Comparison of ENCODE assay signal across 25 cellular contexts in the genomic region with DNA sequence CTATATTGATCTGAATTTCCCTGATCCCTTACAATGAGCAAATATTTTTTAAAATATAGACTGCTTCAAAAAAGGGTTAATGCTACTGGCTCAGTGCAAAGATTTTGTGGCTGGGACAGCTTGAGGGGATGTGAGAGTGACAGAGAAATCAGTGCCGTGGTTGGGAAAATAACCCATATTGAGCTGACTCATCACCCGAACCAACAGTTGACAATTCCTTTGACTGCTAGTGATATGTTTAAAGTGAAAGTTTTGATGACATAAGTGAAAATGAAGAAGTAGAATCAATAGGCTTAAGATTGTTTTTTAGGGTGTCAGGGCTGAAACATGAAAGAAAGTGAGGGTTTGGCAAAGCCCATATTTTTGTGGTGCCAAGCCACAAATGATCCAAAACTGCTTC.
DNase-seq lines count a peak whose midpoint lies in the region; ATAC-seq and TF ChIP-seq lines count a peak whose summit lies in the region.
"Had no signal": no experiment of that assay in that cellular context is flagged by ENCODE, and none has a peak within 500 bp of the region (broad histone marks: within the 10 kb centered on the region; RNA-seq: fewer than 3 reads in every experiment).

No MANE protein-coding gene starts in this region.

- H3K4me3 ChIP-seq in endodermal cell (ENCODE audit: low read length) = no peak overlapping the region
- H3K4me3 ChIP-seq in MG63 = no peak overlapping the region
- H3K4me3 ChIP-seq: heart right ventricle, right atrium auricular region, thoracic aorta had no signal

- H3K27ac Mint-ChIP-seq in endodermal cell = no peak overlapping the region
- H3K27ac Mint-ChIP-seq: activated CD4-positive, alpha-beta T cell treated with anti-CD3 and anti-CD28 coated beads, Interleukin-2, amount 10 ng/mL, durations not matched to agents 24 days and 14 days; activated naive CD8-positive, alpha-beta T cell treated with anti-CD3 and anti-CD28 coated beads, Interleukin-2, amount 50 U/mL, for 24 hours; CD4-positive, alpha-beta T cell; stimulated activated effector memory CD8-positive, alpha-beta T cell treated with anti-CD3 and anti-CD28 coated beads, Interleukin-12 subunit alpha, Interleukin-12 subunit beta, amount 100 ng/mL, for 72 hours had no signal

- no peak overlapping the region for H3K9ac ChIP-seq in endodermal cell (ENCODE audit: extremely low read depth, low read length, poor library complexity, severe bottlenecking)

- TF ChIP-seq CTCF in endodermal cell (conservative IDR thresholded peaks at IDR 0.05) = no peak

- DNase-seq in astrocyte of the hippocampus (ENCODE audit: low read depth, low spot score) = peak; percentile 22
- no peak for DNase-seq in endodermal cell
- DNase-seq in putamen (ENCODE audit: low spot score) = no peak
- no peak for DNase-seq in MG63
- DNase-seq: activated CD4-positive, alpha-beta T cell treated with anti-CD3 and anti-CD28 coated beads, Interleukin-2, amount 10 ng/mL, durations not matched to agents 24 days and 14 days; activated naive CD8-positive, alpha-beta T cell treated with anti-CD3 and anti-CD28 coated beads, Interleukin-2, amount 50 U/mL, for 24 hours; brain microvascular endothelial cell; CD4-positive, alpha-beta T cell; DMS153; GF-D8; heart right ventricle; left ventricle myocardium superior; NCI-H2029; NCI-H446 treated with DMSO at 0.1 percent for 48 hours; Right ventricle myocardium superior; stimulated activated CD4-positive, alpha-beta T cell treated with anti-CD3 and anti-CD28 coated beads, Interleukin-15, amount 100 ng/mL, for 24 hours had no signal

- H3K4me1 ChIP-seq in endodermal cell (ENCODE audit: control insufficient read depth, insufficient read depth, low read length) = no peaks in the 10 kb centered on the region
- H3K4me1 ChIP-seq: heart right ventricle, right atrium auricular region had no signal

- H3K9me3 ChIP-seq in endodermal cell (ENCODE audit: control insufficient read depth, low read length) = peaks cover 12% of the 10 kb centered on the region
- no peaks in the 10 kb centered on the region; the same call in 1 of the 2 replicates for H3K9me3 ChIP-seq in MG63
- H3K9me3 ChIP-seq: neutrophil had no signal

- ATAC-seq in GM18519 (IDR thresholded peaks at IDR 0.05; ENCODE audit: low FRiP score, unreplicated experiment) (peak; percentile 66), GM21515 (IDR thresholded peaks at IDR 0.05; ENCODE audit: unreplicated experiment) (peak; percentile 51), HG03342 (IDR thresholded peaks at IDR 0.05; ENCODE audit: unreplicated experiment) (peak; percentile 69)
- ATAC-seq: activated naive CD8-positive, alpha-beta T cell treated with anti-CD3 and anti-CD28 coated beads, Interleukin-2, amount 50 U/mL, for 24 hours; HCT116; heart right ventricle; left ventricle myocardium superior; stimulated activated effector memory CD8-positive, alpha-beta T cell treated with anti-CD3 and anti-CD28 coated beads, Interleukin-12 subunit alpha, Interleukin-12 subunit beta, amount 100 ng/mL, for 72 hours had no signal

- H3K27me3 ChIP-seq in endodermal cell (ENCODE audit: control insufficient read depth, insufficient read depth, low read length, poor library complexity, severe bottlenecking) (no peaks in the 10 kb centered on the region), MG63 (no peaks in the 10 kb centered on the region)
- H3K27me3 ChIP-seq: brain microvascular endothelial cell, neutrophil, right atrium auricular region had no signal

- peaks cover 23% of the 10 kb centered on the region for H3K9me3 Mint-ChIP-seq in endodermal cell

- H3K36me3 ChIP-seq in endodermal cell (ENCODE audit: control insufficient read depth, insufficient read depth, low read length) (no peaks in the 10 kb centered on the region), MG63 (no peaks in the 10 kb centered on the region)
- H3K36me3 ChIP-seq: brain microvascular endothelial cell, heart right ventricle, neutrophil, right atrium auricular region, thoracic aorta had no signal

- WGBS in endodermal cell (ENCODE audit: insufficient coverage in 1 of 2, insufficient read length in 1 of 2), 2 experiments = 93 to 100% methylated on average over 2 of the region's 2 CpGs

- peaks cover 14% of the 10 kb centered on the region for H3K27me3 Mint-ChIP-seq in endodermal cell (ENCODE audit: insufficient read depth)
- H3K27me3 Mint-ChIP-seq: activated CD4-positive, alpha-beta T cell treated with anti-CD3 and anti-CD28 coated beads, Interleukin-2, amount 10 ng/mL, durations not matched to agents 24 days and 14 days; activated naive CD8-positive, alpha-beta T cell treated with anti-CD3 and anti-CD28 coated beads, Interleukin-2, amount 50 U/mL, for 24 hours; CD4-positive, alpha-beta T cell; IgD-negative memory B cell had no signal

- H3K4me3 Mint-ChIP-seq in endodermal cell = no peak overlapping the region
- H3K4me3 Mint-ChIP-seq: activated CD4-positive, alpha-beta T cell treated with anti-CD3 and anti-CD28 coated beads, Interleukin-2, amount 10 ng/mL, durations not matched to agents 24 days and 14 days; activated naive CD8-positive, alpha-beta T cell treated with anti-CD3 and anti-CD28 coated beads, Interleukin-2, amount 50 U/mL, for 24 hours; CD4-positive, alpha-beta T cell; IgD-negative memory B cell; stimulated activated effector memory CD8-positive, alpha-beta T cell treated with anti-CD3 and anti-CD28 coated beads, Interleukin-12 subunit alpha, Interleukin-12 subunit beta, amount 100 ng/mL, for 72 hours had no signal

- H3K27ac ChIP-seq in endodermal cell (ENCODE audit: low read depth, low read length) = no peak overlapping the region
- H3K27ac ChIP-seq: brain microvascular endothelial cell, heart right ventricle, neutrophil, right atrium auricular region, thoracic aorta had no signal

- H3K4me1 Mint-ChIP-seq in endodermal cell = no peaks in the 10 kb centered on the region
- H3K4me1 Mint-ChIP-seq: activated CD4-positive, alpha-beta T cell treated with anti-CD3 and anti-CD28 coated beads, Interleukin-2, amount 10 ng/mL, durations not matched to agents 24 days and 14 days; activated naive CD8-positive, alpha-beta T cell treated with anti-CD3 and anti-CD28 coated beads, Interleukin-2, amount 50 U/mL, for 24 hours; IgD-negative memory B cell; stimulated activated effector memory CD8-positive, alpha-beta T cell treated with anti-CD3 and anti-CD28 coated beads, Interleukin-12 subunit alpha, Interleukin-12 subunit beta, amount 100 ng/mL, for 72 hours had no signal

- peaks cover 8% of the 10 kb centered on the region for H3K36me3 Mint-ChIP-seq in endodermal cell (ENCODE audit: low read depth)
- H3K36me3 Mint-ChIP-seq: stimulated activated effector memory CD8-positive, alpha-beta T cell treated with anti-CD3 and anti-CD28 coated beads, Interleukin-12 subunit alpha, Interleukin-12 subunit beta, amount 100 ng/mL, for 72 hours had no signal
